In genomic region chr6:28880519-28880893, GRCh38 we compare ENCODE assay signal across 8 cellular contexts. TPM values are rescaled to one million over a fixed set of nuclear protein-coding genes. Genes with fewer than 3 reads are reported as not detected.
DNase-seq lines count a peak whose midpoint lies in the region; ATAC-seq and TF ChIP-seq lines count a peak whose summit lies in the region.

No MANE protein-coding gene starts in this region.

- no peak for TF ChIP-seq EP300 in SK-N-SH (IDR thresholded peaks at IDR 0.05; ENCODE audit: borderline replicate concordance in 1 of 2, low read depth in 1 of 2, low read length in 1 of 2)

- H3K4me3 Mint-ChIP-seq in CD8-positive, alpha-beta memory T cell: peak overlapping the region in 6 of 7 donors; percentile 67 to 82 (median 76)

- H3K79me2 ChIP-seq in SK-N-SH (ENCODE audit: insufficient read depth): no peaks in the 10 kb centered on the region
- no peaks in the 10 kb centered on the region for H3K79me2 ChIP-seq in parathyroid adenoma

- H3K4me1 ChIP-seq in CD8-positive, alpha-beta memory T cell (ENCODE audit: insufficient read depth, low read length): peaks cover 27% of the 10 kb centered on the region
- H3K4me1 ChIP-seq in SK-N-SH (ENCODE audit: control insufficient read depth in 1 of 2, insufficient read depth in 2 of 2, low read depth in 1 of 2, low read length in 1 of 2) (no peaks in the 10 kb centered on the region), esophagus squamous epithelium (peaks cover 0 to 29% (median 3%) of the 10 kb centered on the region in 3 donors), parathyroid adenoma (no peaks in the 10 kb centered on the region)

- no peaks in the 10 kb centered on the region for H3K36me3 ChIP-seq in CD8-positive, alpha-beta memory T cell (ENCODE audit: insufficient read depth, low read length)
- H3K36me3 ChIP-seq in SK-N-SH (replicated peaks in 1 of 2; ENCODE audit: control insufficient read depth in 1 of 2, insufficient read depth in 2 of 2, low read length in 1 of 2): no peaks in the 10 kb centered on the region
- H3K36me3 ChIP-seq in esophagus squamous epithelium: no peaks in the 10 kb centered on the region
- H3K36me3 ChIP-seq in parathyroid adenoma (ENCODE audit: control insufficient read depth, insufficient read depth, low read length): no peaks in the 10 kb centered on the region

- CTCF ChIA-PET in CD8-positive, alpha-beta memory T cell (lab: Charles Lee): interaction anchor here (1.3 to 2.9 kb wide), 2 partner anchors 17 to 43 kb away, joined by 3 to 12 read pairs; no protein-coding TSS in a partner anchor
- CTCF ChIA-PET in SK-N-SH (lab: Yijun Ruan, JAX): interaction anchor here (1.0 to 1.3 kb wide), 2 partner anchors 13 kb away, joined by 3 to 4 read pairs; no protein-coding TSS in a partner anchor

- H3K27me3 Mint-ChIP-seq in CD8-positive, alpha-beta memory T cell: peaks cover 17 to 20% of the 10 kb centered on the region in 2 donors

- H3K9me3 ChIP-seq in CD8-positive, alpha-beta memory T cell (ENCODE audit: low read length): peaks cover 3% of the 10 kb centered on the region
- H3K9me3 ChIP-seq in SK-N-SH: no peaks in the 10 kb centered on the region
- peaks cover 0 to 3% (median 0%) of the 10 kb centered on the region in 3 donors for H3K9me3 ChIP-seq in esophagus squamous epithelium
- no peaks in the 10 kb centered on the region for H3K9me3 ChIP-seq in parathyroid adenoma (ENCODE audit: control insufficient read depth, low read length)

- peaks cover 0 to 5% (median 2%) of the 10 kb centered on the region in 3 donors for H3K36me3 Mint-ChIP-seq in CD8-positive, alpha-beta memory T cell

- peak overlapping the region; percentile 74 for H3K4me2 ChIP-seq in SK-N-SH
- peak overlapping the region; percentile 87 for H3K4me2 ChIP-seq in parathyroid adenoma (ENCODE audit: low read length)

- peaks cover 0 to 8% (median 6%) of the 10 kb centered on the region in 5 donors for H3K9me3 Mint-ChIP-seq in CD8-positive, alpha-beta memory T cell

- intact Hi-C loops in esophagus squamous epithelium (cut with DNase I): no loop called here

- no peak for DNase-seq in CD8-positive, alpha-beta memory T cell
- DNase-seq in SK-N-SH (no peak), esophagus squamous epithelium (lab: John Stamatoyannopoulos, UW) (no peak), NCI-H1436 treated with DMSO at 0.1 percent for 48 hours (lab: John Stamatoyannopoulos, UW) (no peak), GM20000 (ENCODE audit: low spot score) (no peak)

- no peak for TF ChIP-seq POLR2A in esophagus squamous epithelium (IDR thresholded peaks at IDR 0.05)

- TF ChIP-seq RAD21 in SK-N-SH (IDR thresholded peaks at IDR 0.05; ENCODE audit: low read length): no peak

- no peaks in the 10 kb centered on the region for H3F3A ChIP-seq in SK-N-SH (replicated peaks; ENCODE audit: insufficient read depth)

- H3K4me1 Mint-ChIP-seq in CD8-positive, alpha-beta memory T cell: peaks cover 28 to 41% (median 33%) of the 10 kb centered on the region in 3 donors

- H3K9me2 ChIP-seq in SK-N-SH: no peaks in the 10 kb centered on the region

- WGBS in SK-N-SH (ENCODE audit: low lambda C conversion rate): 69% methylated on average over 7 of the region's 7 CpGs
- 31 to 37% methylated on average over 7 of the region's 7 CpGs for WGBS in esophagus squamous epithelium, 2 donors

- H2AFZ ChIP-seq in SK-N-SH (ENCODE audit: low read depth): peak overlapping the region; percentile 74
- H2AFZ ChIP-seq in parathyroid adenoma: peak overlapping the region; percentile 84

- POLR2A ChIA-PET in CD8-positive, alpha-beta memory T cell (lab: Charles Lee): interaction anchor here (1.0 to 1.6 kb wide), 3 partner anchors 15 to 17 kb away, joined by 3 to 7 read pairs (median 3); no protein-coding TSS in a partner anchor
- POLR2A ChIA-PET in SK-N-SH (lab: Yijun Ruan, JAX): interaction anchor here (0.9 to 2.9 kb wide), 4 partner anchors 15 to 1069 kb away, joined by 3 to 9 read pairs (median 4); no protein-coding TSS in a partner anchor

- H3K27me3 ChIP-seq in CD8-positive, alpha-beta memory T cell (ENCODE audit: insufficient read depth, low read length, poor library complexity, severe bottlenecking): no peaks in the 10 kb centered on the region
- no peaks in the 10 kb centered on the region for H3K27me3 ChIP-seq in SK-N-SH (ENCODE audit: insufficient read depth)
- peaks cover 0 to 33% (median 0%) of the 10 kb centered on the region in 4 donors for H3K27me3 ChIP-seq in esophagus squamous epithelium
- no peaks in the 10 kb centered on the region for H3K27me3 ChIP-seq in parathyroid adenoma (ENCODE audit: control insufficient read depth, insufficient read depth, low read length)

- ATAC-seq in GM21423 (IDR thresholded peaks at IDR 0.05; ENCODE audit: unreplicated experiment) (no peak), HG03521 (IDR thresholded peaks at IDR 0.05; ENCODE audit: unreplicated experiment) (no peak)

- TF ChIP-seq CTCF in SK-N-SH (IDR thresholded peaks at IDR 0.05): no peak
- TF ChIP-seq CTCF in esophagus squamous epithelium (IDR thresholded peaks at IDR 0.05): no peak
- TF ChIP-seq CTCF in parathyroid adenoma (IDR thresholded peaks at IDR 0.05): no peak
- no peak for TF ChIP-seq CTCF in GM20000 (IDR thresholded peaks at IDR 0.05; ENCODE audit: extremely low read depth, missing control alignments)

- H3K27ac Mint-ChIP-seq in CD8-positive, alpha-beta memory T cell: peak overlapping the region in 2 of 8 donors; percentile 66 to 87

- H3K4me3 ChIP-seq in CD8-positive, alpha-beta memory T cell (ENCODE audit: low read length): no peak overlapping the region
- H3K4me3 ChIP-seq in SK-N-SH (ENCODE audit: low read depth in 2 of 2, low read length in 1 of 2) (peak overlapping the region; percentile 62 to 63), esophagus squamous epithelium (peak overlapping the region; percentile 33 to 66 (median 46)), parathyroid adenoma (ENCODE audit: low read depth, low read length) (peak overlapping the region; percentile 91)

- H3K27ac ChIP-seq in CD8-positive, alpha-beta memory T cell (ENCODE audit: low read depth, low read length): no peak overlapping the region
- H3K27ac ChIP-seq in SK-N-SH (ENCODE audit: low read depth in 2 of 2, low read length in 1 of 2) (peak overlapping the region in 1 of 2 experiments; percentile 83; a peak in 2 of 4 replicates), esophagus squamous epithelium (peak overlapping the region in 2 of 4 donors; percentile 21 to 56), parathyroid adenoma (no peak overlapping the region)

- H3K9ac ChIP-seq in SK-N-SH: no peak overlapping the region
- H3K9ac ChIP-seq in parathyroid adenoma: no peak overlapping the region

- no peaks in the 10 kb centered on the region for H4K20me1 ChIP-seq in SK-N-SH (ENCODE audit: insufficient read depth)

TF ChIP-seq in SK-N-SH, 30 proteins besides CTCF, POLR2A, EP300 and RAD21:
- TF ChIP-seq RFX5 (IDR thresholded peaks at IDR 0.05; ENCODE audit: low read length) (no peak), GATA2 (CRISPR knock-in tag; IDR thresholded peaks at IDR 0.05) (no peak), FOSL2 (IDR thresholded peaks at IDR 0.05; ENCODE audit: borderline replicate concordance, low read depth) (no peak), GABPA (IDR thresholded peaks at IDR 0.05; ENCODE audit: low read depth) (no peak), MAX (IDR thresholded peaks at IDR 0.05; ENCODE audit: low read depth) (no peak), TAF1 (IDR thresholded peaks at IDR 0.05; ENCODE audit: borderline replicate concordance, low read depth, low read length) (no peak), FOXM1 (IDR thresholded peaks at IDR 0.05; ENCODE audit: low read depth) (no peak), TCF12 (IDR thresholded peaks at IDR 0.05) (no peak), CHD2 (IDR thresholded peaks at IDR 0.05; ENCODE audit: low read length, partially characterized antibody) (no peak), RCOR1 (IDR thresholded peaks at IDR 0.05; ENCODE audit: low read length) (no peak), PBX3 (IDR thresholded peaks at IDR 0.05) (no peak), SMC3 (IDR thresholded peaks at IDR 0.05; ENCODE audit: low read depth, low read length) (no peak), NRF1 (IDR thresholded peaks at IDR 0.05; ENCODE audit: low read depth, low read length) (no peak), MEF2A (IDR thresholded peaks at IDR 0.05; ENCODE audit: borderline replicate concordance, low read depth) (no peak), YY1 (IDR thresholded peaks at IDR 0.05; ENCODE audit: low read depth) (no peak), POLR2AphosphoS5 (IDR thresholded peaks at IDR 0.05; ENCODE audit: low read depth, low read length) (no peak)

RNA-seq across cellular contexts. Expression of gene TRIM27, which starts 43.3 kb away (rescaled TPM):
- 10 to 100 TPM; 67.7 to 69.2 TPM for total RNA-seq in CD8-positive, alpha-beta memory T cell
- 61.6 TPM for polyA plus RNA-seq in CD8-positive, alpha-beta memory T cell
- polyA plus RNA-seq in SK-N-SH (2012; rRNA removed): 43.8 and 67.4 TPM in 2 replicates
- 38.7 and 46.0 TPM in 2 replicates for polyA plus RNA-seq in SK-N-SH (2012; cell fraction: cytosol; rRNA removed)
- 100 and 125 TPM in 2 replicates for polyA plus RNA-seq in SK-N-SH (2012; cell fraction: nucleus; rRNA removed)
- total RNA-seq in esophagus squamous epithelium: 10 to 100 TPM; 25.0 to 51.9 (median 30.9) TPM
